Comparison of ENCODE assay signal across 12 cellular contexts in the genomic region with DNA sequence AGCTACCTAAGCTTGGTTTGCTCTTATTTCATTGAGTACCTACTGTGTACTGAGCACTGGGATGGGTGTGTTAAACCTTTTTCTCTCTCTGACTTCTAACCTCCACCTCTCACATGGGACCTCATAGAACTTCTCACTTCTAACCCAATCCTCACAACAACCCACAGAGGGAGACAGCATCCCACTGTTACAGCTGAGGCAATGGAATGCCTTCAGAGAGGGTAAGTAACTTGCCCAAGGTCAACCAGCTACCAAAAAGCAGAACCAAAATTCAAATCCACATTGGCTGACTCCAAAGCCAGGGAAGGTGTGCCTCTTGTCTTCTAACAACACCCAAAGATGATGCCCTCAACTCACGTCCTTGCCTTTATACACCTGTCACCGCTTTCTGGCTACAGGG. TPM values are rescaled to one million over a fixed set of nuclear protein-coding genes. Genes with fewer than 3 reads are reported as not detected.
DNase-seq lines count a peak whose midpoint lies in the region; ATAC-seq, FAIRE-seq and TF ChIP-seq lines count a peak whose summit lies in the region.
"Had no signal": no experiment of that assay in that cellular context is flagged by ENCODE, and none has a peak within 500 bp of the region (broad histone marks: within the 10 kb centered on the region; RNA-seq: fewer than 3 reads in every experiment).

No MANE protein-coding gene starts in this region.

- peak overlapping the region; percentile 94 for H3K4me3 Mint-ChIP-seq in activated T-helper 17 cell treated with anti-CD3 and anti-CD28 coated beads, Interleukin-2, amount 50 U/mL, for 72 hours
- peak overlapping the region in 2 of 10 donors; percentile 1 for H3K4me3 Mint-ChIP-seq in naive thymus-derived CD4-positive, alpha-beta T cell

- DNase-seq in DMS 273 (lab: John Stamatoyannopoulos, UW; ENCODE audit: unreplicated experiment) (peak; percentile 3), DMS 273 treated with DMSO at 0.1 percent for 48 hours (lab: John Stamatoyannopoulos, UW) (no peak), HFF-Myc (ENCODE audit: extremely low read depth, low read depth) (no peak), kidney (no peak)
- no peak for DNase-seq in naive thymus-derived CD4-positive, alpha-beta T cell
- no peak for DNase-seq in activated CD4-positive, CD25-positive, alpha-beta regulatory T cell treated with anti-CD3 and anti-CD28 coated beads, Interleukin-2, amount 50 U/mL, for 72 hours
- DNase-seq: mesenchymal stem cell, sigmoid colon had no signal

- peak overlapping the region; percentile 98 for H3K27ac Mint-ChIP-seq in activated T-helper 17 cell treated with anti-CD3 and anti-CD28 coated beads, Interleukin-2, amount 50 U/mL, for 72 hours
- peak overlapping the region; percentile 28 to 97 (median 61) for H3K27ac Mint-ChIP-seq in naive thymus-derived CD4-positive, alpha-beta T cell

- POLR2A ChIA-PET in naive thymus-derived CD4-positive, alpha-beta T cell (lab: Charles Lee), result interaction anchor here (0.6 to 2.1 kb wide), 2 partner anchors 56 to 1004 kb away, joined by 3 to 9 read pairs; a partner anchor contains a TSS

- CTCF ChIA-PET in naive thymus-derived CD4-positive, alpha-beta T cell (lab: Charles Lee), result no interaction called here

- H3K4me3 ChIP-seq in HFF-Myc (replicated peaks; ENCODE audit: low read depth, low read length) (no peak overlapping the region), kidney (ENCODE audit: low read length in 2 of 2) (no peak overlapping the region)
- H3K4me3 ChIP-seq in naive thymus-derived CD4-positive, alpha-beta T cell (ENCODE audit: low read length), result no peak overlapping the region
- H3K4me3 ChIP-seq: gastroesophageal sphincter, sigmoid colon had no signal

- H3K9ac ChIP-seq in kidney (ENCODE audit: low read length in 2 of 2), result no peak overlapping the region

- no peaks in the 10 kb centered on the region for H3K9me3 ChIP-seq in naive thymus-derived CD4-positive, alpha-beta T cell (ENCODE audit: control insufficient read depth in 2 of 3, low read length in 3 of 3)
- no peaks in the 10 kb centered on the region for H3K9me3 ChIP-seq in kidney (ENCODE audit: control insufficient read depth in 1 of 2, low read length in 2 of 2)
- H3K9me3 ChIP-seq: gastroesophageal sphincter, sigmoid colon had no signal

- H3K4me1 ChIP-seq in naive thymus-derived CD4-positive, alpha-beta T cell (ENCODE audit: control insufficient read depth in 2 of 2, insufficient read depth in 2 of 2, low read length in 2 of 2), result peaks cover 41 to 54% of the 10 kb centered on the region in 2 donors
- no peaks in the 10 kb centered on the region for H3K4me1 ChIP-seq in kidney (ENCODE audit: control insufficient read depth in 1 of 2, insufficient read depth in 1 of 2, low read depth in 1 of 2, low read length in 2 of 2)

- intact Hi-C loops in naive thymus-derived CD4-positive, alpha-beta T cell (cut with micrococcal nuclease), result loop anchor here (2.0 to 10.0 kb wide), 7 partner anchors 340 to 1273 kb away; a partner anchor contains a TSS
- intact Hi-C loops in kidney (cut with DNase I), result no loop called here

- H3K9me3 Mint-ChIP-seq in activated T-helper 17 cell treated with anti-CD3 and anti-CD28 coated beads, Interleukin-2, amount 50 U/mL, for 72 hours, result no peaks in the 10 kb centered on the region
- H3K9me3 Mint-ChIP-seq in naive thymus-derived CD4-positive, alpha-beta T cell, result peaks cover 0 to 2% (median 0%) of the 10 kb centered on the region in 11 donors

- H3K27ac ChIP-seq in naive thymus-derived CD4-positive, alpha-beta T cell (ENCODE audit: low read depth, low read length), result no peak overlapping the region
- no peak overlapping the region for H3K27ac ChIP-seq in kidney (ENCODE audit: low read depth in 2 of 2, low read length in 2 of 2)
- H3K27ac ChIP-seq: 22Rv1, gastroesophageal sphincter, sigmoid colon had no signal

- no peak for ATAC-seq in activated T-helper 17 cell treated with anti-CD3 and anti-CD28 coated beads, Interleukin-2, amount 50 U/mL, for 72 hours (replicated peaks)
- ATAC-seq in naive thymus-derived CD4-positive, alpha-beta T cell, result no peak
- ATAC-seq in HG02759 (IDR thresholded peaks at IDR 0.05; ENCODE audit: unreplicated experiment), result no peak
- ATAC-seq: gastroesophageal sphincter had no signal

- peaks cover 33% of the 10 kb centered on the region for H3K36me3 Mint-ChIP-seq in activated T-helper 17 cell treated with anti-CD3 and anti-CD28 coated beads, Interleukin-2, amount 50 U/mL, for 72 hours (ENCODE audit: low read depth)
- H3K36me3 Mint-ChIP-seq in naive thymus-derived CD4-positive, alpha-beta T cell, result peaks cover 0 to 26% (median 4%) of the 10 kb centered on the region in 5 donors

- peaks cover 62% of the 10 kb centered on the region for H3K4me1 Mint-ChIP-seq in activated T-helper 17 cell treated with anti-CD3 and anti-CD28 coated beads, Interleukin-2, amount 50 U/mL, for 72 hours
- H3K4me1 Mint-ChIP-seq in naive thymus-derived CD4-positive, alpha-beta T cell, result peaks cover 57 to 77% (median 73%) of the 10 kb centered on the region in 7 donors

- no peaks in the 10 kb centered on the region for H3K27me3 Mint-ChIP-seq in activated T-helper 17 cell treated with anti-CD3 and anti-CD28 coated beads, Interleukin-2, amount 50 U/mL, for 72 hours
- H3K27me3 Mint-ChIP-seq in naive thymus-derived CD4-positive, alpha-beta T cell, result peaks cover 0 to 3% (median 0%) of the 10 kb centered on the region in 5 donors

- no peaks in the 10 kb centered on the region for H3K36me3 ChIP-seq in naive thymus-derived CD4-positive, alpha-beta T cell (ENCODE audit: control insufficient read depth in 2 of 3, insufficient read depth in 3 of 3, low read length in 3 of 3)
- no peaks in the 10 kb centered on the region for H3K36me3 ChIP-seq in kidney (ENCODE audit: control insufficient read depth in 1 of 2, insufficient read depth in 2 of 2, low read length in 2 of 2)
- H3K36me3 ChIP-seq: gastroesophageal sphincter, sigmoid colon had no signal

- H3K27me3 ChIP-seq in naive thymus-derived CD4-positive, alpha-beta T cell (ENCODE audit: control insufficient read depth in 2 of 2, insufficient read depth in 2 of 2, low read length in 2 of 2), result no peaks in the 10 kb centered on the region

- TF ChIP-seq CTCF in HFF-Myc (IDR thresholded peaks at IDR 0.05; ENCODE audit: low read depth, low read length, missing control alignments) (peak; percentile 22), kidney (IDR thresholded peaks at IDR 0.05; ENCODE audit: borderline replicate concordance, extremely low read depth, insufficient read depth) (no peak)

- no peak for FAIRE-seq in kidney (lab: Jason Lieb, UNC)

RNA-seq across cellular contexts. Expression of a gene that starts 5.4 kb away (rescaled TPM):
- 10 to 100 TPM; 39.7 to 70.3 TPM for total RNA-seq in activated T-helper 17 cell treated with anti-CD3 and anti-CD28 coated beads, Interleukin-2, amount 50 U/mL, for 72 hours
- total RNA-seq in naive thymus-derived CD4-positive, alpha-beta T cell, result 10 to 100 TPM; 38.1 to 55.8 (median 47.0) TPM
- polyA plus RNA-seq in naive thymus-derived CD4-positive, alpha-beta T cell, result 10 to 100 TPM; 15.9 to 30.1 TPM
- 60.3 TPM for total RNA-seq in kidney
- polyA plus RNA-seq in kidney (ENCODE audit: insufficient read depth, low read depth, low replicate concordance), result 8.2 TPM

RNA-seq across cellular contexts. Expression of a gene that starts 56.6 kb away (rescaled TPM):
- total RNA-seq in activated T-helper 17 cell treated with anti-CD3 and anti-CD28 coated beads, Interleukin-2, amount 50 U/mL, for 72 hours, result 10 to 100 TPM; 21.8 to 33.7 TPM
- total RNA-seq in naive thymus-derived CD4-positive, alpha-beta T cell, result 10 to 100 TPM; 11.6 to 22.8 (median 14.5) TPM
- 10 to 100 TPM; 50.6 to 67.5 TPM for polyA plus RNA-seq in naive thymus-derived CD4-positive, alpha-beta T cell
- 23.8 TPM for total RNA-seq in kidney
- polyA plus RNA-seq in kidney (ENCODE audit: insufficient read depth, low read depth, low replicate concordance), result 97.2 TPM
